Comparison of ENCODE assay signal across 12 cellular contexts in genomic region chr3:46114324-46114988, GRCh38.
A peak's percentile ranks its signal among the peaks of the same experiment; 100 is the strongest.
DNase-seq lines count a peak whose midpoint lies in the region; ATAC-seq lines count a peak whose summit lies in the region.
"Had no signal": no experiment of that assay in that cellular context is flagged by ENCODE, and none has a peak within 500 bp of the region (broad histone marks: within the 10 kb centered on the region; RNA-seq: fewer than 3 reads in every experiment).

No MANE protein-coding gene starts in this region.

- no peak overlapping the region for H3K4me3 ChIP-seq in right cardiac atrium (ENCODE audit: low read length)
- no peak overlapping the region for H3K4me3 ChIP-seq in aorta (ENCODE audit: low read length in 2 of 2)

- H3K4me1 ChIP-seq in right cardiac atrium (ENCODE audit: control insufficient read depth, insufficient read depth, low read length): no peaks in the 10 kb centered on the region
- H3K4me1 ChIP-seq in aorta (ENCODE audit: control insufficient read depth in 1 of 2, insufficient read depth in 2 of 2, low read length in 2 of 2): no peaks in the 10 kb centered on the region

- H3K27me3 ChIP-seq in right cardiac atrium (ENCODE audit: control insufficient read depth, insufficient read depth) (no peaks in the 10 kb centered on the region), aorta (ENCODE audit: control insufficient read depth in 1 of 2, insufficient read depth in 2 of 2, low read length in 1 of 2) (no peaks in the 10 kb centered on the region)

- intact Hi-C loops in Right ventricle myocardium superior (cut with DNase I) (no loop called here), right cardiac atrium (cut with DNase I) (no loop called here), aorta (cut with DNase I) (no loop called here)

- no peak overlapping the region for H3K27ac ChIP-seq in right cardiac atrium (ENCODE audit: low read length)
- no peak overlapping the region for H3K27ac ChIP-seq in aorta (ENCODE audit: low read depth in 1 of 2, low read length in 2 of 2)

- 31% methylated on average over 1 of the region's 1 CpG for WGBS in right cardiac atrium
- 37% methylated on average over 1 of the region's 1 CpG for WGBS in aorta, 2 donors

- DNase-seq in Right ventricle myocardium superior (no peak), right cardiac atrium (no peak), astrocyte of the hippocampus (ENCODE audit: low read depth, low spot score) (peak; percentile 17), left lobe of liver (ENCODE audit: low spot score) (no peak), aorta (no peak), DMS 273 treated with DMSO at 0.1 percent for 48 hours (lab: John Stamatoyannopoulos, UW) (no peak), Ammon's horn (ENCODE audit: low spot score) (no peak)
- DNase-seq: activated T-cell treated with anti-CD3 and anti-CD28 coated beads, Interleukin-2, amount 50 U/mL, for 1 hour; CD4-positive, CD25-positive, alpha-beta regulatory T cell; SK-N-SH; stimulated activated CD4-positive, alpha-beta T cell treated with anti-CD3 and anti-CD28 coated beads, Interleukin-12 subunit alpha, Interleukin-12 subunit beta, amount 100 ng/mL, for 4 hours had no signal

- ATAC-seq in Right ventricle myocardium superior (ENCODE audit: poor library complexity) (peak; percentile 71), right cardiac atrium (no peak), left lobe of liver (peak; percentile 48), aorta (ENCODE audit: low FRiP score) (peak; percentile 48), GM18517 (IDR thresholded peaks at IDR 0.05; ENCODE audit: unreplicated experiment) (no peak)

- H3K36me3 ChIP-seq in aorta (ENCODE audit: control insufficient read depth in 1 of 2, insufficient read depth in 2 of 2, low read length in 1 of 2): no peaks in the 10 kb centered on the region

- H3K9me3 ChIP-seq in right cardiac atrium (ENCODE audit: control insufficient read depth, low read length) (no peaks in the 10 kb centered on the region), aorta (ENCODE audit: control insufficient read depth, low read length) (no peaks in the 10 kb centered on the region)
- H3K9me3 ChIP-seq: SK-N-SH had no signal

Comparison
In these comparisons a context has a peak if more than half of its experiments do, and no peak if none do; other contexts are left out.
1. ATAC-seq: peak in Right ventricle myocardium superior (single experiment), left lobe of liver (single experiment) and aorta (single experiment); none in right cardiac atrium (0 of 2) and GM18517 (single experiment).